Comparison of ENCODE assay signal across 17 cellular contexts in the genomic region with DNA sequence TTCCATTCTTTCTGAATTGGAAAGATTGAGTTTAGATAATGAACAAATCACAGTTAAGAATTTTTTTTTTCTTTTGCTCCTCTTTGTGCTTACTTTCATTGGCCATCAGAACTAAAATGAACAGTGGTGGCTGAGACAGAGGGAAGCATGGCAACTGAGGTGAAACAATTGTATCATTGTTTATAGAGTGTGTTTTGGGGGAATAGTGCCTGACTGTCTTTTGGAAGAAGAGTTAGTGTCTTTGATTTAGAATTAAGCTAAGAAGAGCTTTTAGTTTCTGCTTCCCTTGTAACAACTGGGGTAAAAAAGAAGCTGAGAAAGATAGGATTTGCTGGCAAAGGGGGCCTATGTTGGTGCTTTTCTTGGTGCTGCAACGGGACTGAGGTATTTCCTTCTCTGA. TPM values are rescaled to one million over a fixed set of nuclear protein-coding genes. Genes with fewer than 3 reads are reported as not detected.
DNase-seq lines count a peak whose midpoint lies in the region; ATAC-seq and TF ChIP-seq lines count a peak whose summit lies in the region.
"Had no signal": no experiment of that assay in that cellular context is flagged by ENCODE, and none has a peak within 500 bp of the region (broad histone marks: within the 10 kb centered on the region; RNA-seq: fewer than 3 reads in every experiment).

No MANE protein-coding gene starts in this region.

- H3K4me1 Mint-ChIP-seq in glutamatergic neuron (ENCODE audit: low read depth, unreplicated experiment) (peaks cover 2% of the 10 kb centered on the region), nephron progenitor cell (no peaks in the 10 kb centered on the region)
- H3K4me1 Mint-ChIP-seq in CD8-positive, alpha-beta T cell (ENCODE audit: low read depth) = peaks cover 2% of the 10 kb centered on the region

- 83 to 93% methylated on average over 1 of the region's 1 CpG for WGBS in body of pancreas, 2 donors

- H3K36me3 Mint-ChIP-seq in glutamatergic neuron (ENCODE audit: unreplicated experiment) = no peaks in the 10 kb centered on the region
- H3K36me3 Mint-ChIP-seq in nephron progenitor cell (ENCODE audit: low read depth) = peaks cover 56% of the 10 kb centered on the region
- H3K36me3 Mint-ChIP-seq in CD8-positive, alpha-beta T cell = peaks cover 68% of the 10 kb centered on the region

- POLR2A ChIA-PET in CD8-positive, alpha-beta T cell (lab: Charles Lee) = no interaction called here

- H3K4me1 ChIP-seq in body of pancreas (no peaks in the 10 kb centered on the region), SJCRH30 (no peaks in the 10 kb centered on the region)
- H3K4me1 ChIP-seq in CD8-positive, alpha-beta T cell (ENCODE audit: insufficient read depth, low read length) = no peaks in the 10 kb centered on the region
- H3K4me1 ChIP-seq: BLaER1 had no signal

- peak overlapping the region; percentile 2 for H3K27ac Mint-ChIP-seq in glutamatergic neuron (ENCODE audit: unreplicated experiment)
- H3K27ac Mint-ChIP-seq in nephron progenitor cell = peak overlapping the region; percentile 53
- H3K27ac Mint-ChIP-seq in CD8-positive, alpha-beta T cell = no peak overlapping the region

- no peaks in the 10 kb centered on the region for H3K9me3 ChIP-seq in body of pancreas
- no peaks in the 10 kb centered on the region for H3K9me3 ChIP-seq in CD8-positive, alpha-beta T cell (ENCODE audit: low read length)
- H3K9me3 ChIP-seq in SJCRH30 (replicated peaks) = no peaks in the 10 kb centered on the region; the same call in 1 of the 2 replicates
- H3K9me3 ChIP-seq: BLaER1 had no signal

- CTCF ChIA-PET in CD8-positive, alpha-beta T cell (lab: Charles Lee) = no interaction called here

- H3K4me3 ChIP-seq in body of pancreas = no peak overlapping the region
- no peak overlapping the region for H3K4me3 ChIP-seq in CD8-positive, alpha-beta T cell (ENCODE audit: low read depth, low read length)
- no peak overlapping the region for H3K4me3 ChIP-seq in SJCRH30
- H3K4me3 ChIP-seq: BLaER1, GM23248 had no signal

- TF ChIP-seq CTCF in glutamatergic neuron (IDR thresholded peaks at IDR 0.05; ENCODE audit: partially characterized antibody, unreplicated experiment) = no peak
- TF ChIP-seq CTCF in nephron progenitor cell (IDR thresholded peaks at IDR 0.05) = no peak
- no peak for TF ChIP-seq CTCF in body of pancreas (IDR thresholded peaks at IDR 0.05)
- TF ChIP-seq CTCF in CD8-positive, alpha-beta T cell (IDR thresholded peaks at IDR 0.05) = no peak

- H3K27ac ChIP-seq in angular gyrus (ENCODE audit: low read depth, low read length) (peak overlapping the region; percentile 67), body of pancreas (no peak overlapping the region), SJCRH30 (no peak overlapping the region)
- H3K27ac ChIP-seq in CD8-positive, alpha-beta T cell (ENCODE audit: low read depth, low read length) = no peak overlapping the region
- H3K27ac ChIP-seq: BLaER1, GM23248 had no signal

- TF ChIP-seq POLR2A in body of pancreas (IDR thresholded peaks at IDR 0.05) = no peak

- peaks cover 0 to 18% of the 10 kb centered on the region in 2 donors for H3K36me3 ChIP-seq in body of pancreas (replicated peaks in 1 of 2; ENCODE audit: insufficient read depth in 1 of 2, low read depth in 2 of 2)
- no peaks in the 10 kb centered on the region for H3K36me3 ChIP-seq in CD8-positive, alpha-beta T cell (ENCODE audit: insufficient read depth, low read length)
- H3K36me3 ChIP-seq in SJCRH30 = peaks cover 15% of the 10 kb centered on the region

- H3K27me3 Mint-ChIP-seq in glutamatergic neuron (ENCODE audit: unreplicated experiment) = peaks cover 2% of the 10 kb centered on the region
- H3K27me3 Mint-ChIP-seq in nephron progenitor cell (ENCODE audit: low read depth, poor library complexity) = no peaks in the 10 kb centered on the region
- H3K27me3 Mint-ChIP-seq in CD8-positive, alpha-beta T cell (ENCODE audit: low read depth) = no peaks in the 10 kb centered on the region

- intact Hi-C loops in body of pancreas (cut with DNase I) = no loop called here
- intact Hi-C loops in CD8-positive, alpha-beta T cell (cut with DNase I, micrococcal nuclease) = no loop called here

- H3K4me3 Mint-ChIP-seq in glutamatergic neuron (ENCODE audit: unreplicated experiment) (no peak overlapping the region), nephron progenitor cell (no peak overlapping the region)
- H3K4me3 Mint-ChIP-seq in CD8-positive, alpha-beta T cell = no peak overlapping the region

- H3K9me3 Mint-ChIP-seq in glutamatergic neuron (ENCODE audit: unreplicated experiment) (no peaks in the 10 kb centered on the region), nephron progenitor cell (no peaks in the 10 kb centered on the region)
- no peaks in the 10 kb centered on the region for H3K9me3 Mint-ChIP-seq in CD8-positive, alpha-beta T cell

- H3K27me3 ChIP-seq in body of pancreas (no peaks in the 10 kb centered on the region), SJCRH30 (no peaks in the 10 kb centered on the region)
- H3K27me3 ChIP-seq in CD8-positive, alpha-beta T cell (ENCODE audit: insufficient read depth, low read length) = no peaks in the 10 kb centered on the region
- H3K27me3 ChIP-seq: BLaER1 had no signal

- ATAC-seq in body of pancreas (no peak), GM21825 (IDR thresholded peaks at IDR 0.05; ENCODE audit: unreplicated experiment) (no peak)
- ATAC-seq in CD8-positive, alpha-beta T cell = no peak

- DNase-seq in glutamatergic neuron = no peak
- DNase-seq in nephron progenitor cell = no peak
- no peak for DNase-seq in body of pancreas
- DNase-seq in CD8-positive, alpha-beta T cell = no peak
- no peak for DNase-seq in SJCRH30
- DNase-seq: COR-L47; GM23248; KBM-7; NCI-H1436 treated with DMSO at 0.1 percent for 48 hours; NCI-H2081 treated with DMSO at 0.1 percent for 48 hours; NCI-H526; NK-92 treated with Interleukin-12 subunit alpha and Interleukin-12 subunit beta, amount 100 ng/mL, for 24 hours; OCI-M1; RPMI8226 had no signal

RNA-seq across cellular contexts. Expression of a gene that starts 24.0 kb away (rescaled TPM):
- total RNA-seq in glutamatergic neuron (ENCODE audit: unreplicated experiment) (161 TPM), body of pancreas (10 to 100 TPM; 97.2 to 98.6 TPM)
- 1 to 10 TPM; 7.4 to 8.6 TPM for total RNA-seq in CD8-positive, alpha-beta T cell
- total RNA-seq in SJCRH30 (2014; rRNA removed; shearing (Covaris generic)) = 140 and 141 TPM in 2 replicates

Comparison
In these comparisons a context has a peak if more than half of its experiments do, and no peak if none do; other contexts are left out.
1. RNA of a gene that starts 24.0 kb away (total RNA-seq): 161 TPM in glutamatergic neuron (single experiment), 140 to 141 TPM in SJCRH30 and 97.2 to 98.6 TPM in body of pancreas; 7.4 to 8.6 TPM in CD8-positive, alpha-beta T cell; every median in the first group is over 10 times any median in the second.